8 cellular contexts compared by ENCODE assay signal in genomic region chr1:26695417-26696190, GRCh38. TPM values are rescaled to one million over a fixed set of nuclear protein-coding genes. Genes with fewer than 3 reads are reported as not detected.
DNase-seq lines count a peak whose midpoint lies in the region; ATAC-seq and TF ChIP-seq lines count a peak whose summit lies in the region.

Gene ARID1A (plus strand): TSS chr1:26696015. CDS start chr1:26696404, 389 bp downstream.

- H3K4me3 ChIP-seq in DOHH2 (ENCODE audit: low read length) (peak within 1 kb of the TSS; percentile 92), H7 (ENCODE audit: insufficient read depth, low read depth, low read length) (peak within 1 kb of the TSS; percentile 81), fibroblast of mammary gland (ENCODE audit: control insufficient read depth, low read depth, low read length) (peak within 1 kb of the TSS; percentile 67)

- no peaks in the 10 kb centered on the region for H3K27me3 Mint-ChIP-seq in naive thymus-derived CD8-positive, alpha-beta T cell
- no peaks in the 10 kb centered on the region for H3K27me3 Mint-ChIP-seq in stimulated activated memory B cell treated with anti-CD40 and anti-IgM and Interleukin-4, amounts not matched to agents 10 μg/mL and 1 μg/mL and 100 μg/mL, for 72 hours

- H3K27ac ChIP-seq in DOHH2 (ENCODE audit: low read depth, low read length), result peak within 1 kb of the TSS; percentile 92

- H3K4me2 ChIP-seq in DOHH2 (ENCODE audit: low read length), result peak within 1 kb of the TSS; percentile 94

- peaks cover 66% of the 10 kb centered on the region for H3K4me1 ChIP-seq in DOHH2 (ENCODE audit: control insufficient read depth, low read length)

- H3K9me3 ChIP-seq in DOHH2 (ENCODE audit: control insufficient read depth, insufficient read depth, low read length), result no peaks in the 10 kb centered on the region

- H4K20me1 ChIP-seq in DOHH2 (ENCODE audit: control insufficient read depth, insufficient read depth, low read depth, low read length), result peaks cover 24% of the 10 kb centered on the region

- peaks cover 0 to 5% (median 0%) of the 10 kb centered on the region in 3 donors for H3K36me3 Mint-ChIP-seq in naive thymus-derived CD8-positive, alpha-beta T cell
- H3K36me3 Mint-ChIP-seq in stimulated activated memory B cell treated with anti-CD40 and anti-IgM and Interleukin-4, amounts not matched to agents 10 μg/mL and 1 μg/mL and 100 μg/mL, for 72 hours, result peaks cover 7% of the 10 kb centered on the region

- peak; percentile 53 to 60 for ATAC-seq in naive thymus-derived CD8-positive, alpha-beta T cell
- peak; percentile 76 for ATAC-seq in stimulated activated memory B cell treated with anti-CD40 and anti-IgM and Interleukin-4, amounts not matched to agents 10 μg/mL and 1 μg/mL and 100 μg/mL, for 72 hours

- DNase-seq in H7, result peak; percentile 94
- DNase-seq in M059J (ENCODE audit: low read depth), result peak; percentile 96
- peak; percentile 84 to 91 for DNase-seq in SHP77 (lab: John Stamatoyannopoulos, UW)
- DNase-seq in activated T-helper 9 cell treated with anti-CD3 and anti-CD28 coated beads, Interleukin-2, amount 50 U/mL, for 16 hours (ENCODE audit: low read depth), result peak; percentile 93
- DNase-seq in fibroblast of mammary gland (ENCODE audit: low read depth), result peak; percentile 95
- DNase-seq in naive thymus-derived CD8-positive, alpha-beta T cell, result peak; percentile 90 to 99 (median 96)

- H3K36me3 ChIP-seq in DOHH2 (ENCODE audit: control insufficient read depth, low read length), result peaks cover 39% of the 10 kb centered on the region
- H3K36me3 ChIP-seq in H7 (replicated peaks; ENCODE audit: control insufficient read depth, insufficient read depth, low read length), result no peaks in the 10 kb centered on the region

- H3K4me3 Mint-ChIP-seq in naive thymus-derived CD8-positive, alpha-beta T cell, result peak within 1 kb of the TSS in 9 of 10 donors; percentile 86 to 98 (median 94)
- peak within 1 kb of the TSS; percentile 91 for H3K4me3 Mint-ChIP-seq in stimulated activated memory B cell treated with anti-CD40 and anti-IgM and Interleukin-4, amounts not matched to agents 10 μg/mL and 1 μg/mL and 100 μg/mL, for 72 hours

- no peaks in the 10 kb centered on the region for H3K27me3 ChIP-seq in DOHH2 (ENCODE audit: control insufficient read depth, low read length)
- no peaks in the 10 kb centered on the region for H3K27me3 ChIP-seq in H7 (ENCODE audit: control insufficient read depth, insufficient read depth, low read length)

- POLR2A ChIA-PET in naive thymus-derived CD8-positive, alpha-beta T cell (lab: Charles Lee), result interaction anchor here (0.5 to 12.3 kb wide), 11 partner anchors 8 to 1709 kb away, joined by 3 to 432 read pairs (median 7); partner anchors contain the start of gene PIGV

- no peak for TF ChIP-seq CTCF in DOHH2 (IDR thresholded peaks at IDR 0.05; ENCODE audit: low read depth, low read length, poor library complexity, severe bottlenecking)
- TF ChIP-seq CTCF in fibroblast of mammary gland (conservative IDR thresholded peaks at IDR 0.05; ENCODE audit: control insufficient read depth, insufficient read depth, low read depth, low read length), result no peak

- no peaks in the 10 kb centered on the region for H3K9me2 ChIP-seq in DOHH2 (replicated peaks; ENCODE audit: control insufficient read depth, low read length)

- H3F3A ChIP-seq in DOHH2 (ENCODE audit: control insufficient read depth, insufficient read depth), result peaks cover 25% of the 10 kb centered on the region

- peaks cover 14 to 34% (median 28%) of the 10 kb centered on the region in 4 donors for H3K4me1 Mint-ChIP-seq in naive thymus-derived CD8-positive, alpha-beta T cell
- H3K4me1 Mint-ChIP-seq in stimulated activated memory B cell treated with anti-CD40 and anti-IgM and Interleukin-4, amounts not matched to agents 10 μg/mL and 1 μg/mL and 100 μg/mL, for 72 hours, result peaks cover 33% of the 10 kb centered on the region

- peaks cover 65% of the 10 kb centered on the region for H3K79me2 ChIP-seq in DOHH2 (ENCODE audit: control insufficient read depth, low read length)

- no peaks in the 10 kb centered on the region for H3K9me3 Mint-ChIP-seq in naive thymus-derived CD8-positive, alpha-beta T cell
- H3K9me3 Mint-ChIP-seq in stimulated activated memory B cell treated with anti-CD40 and anti-IgM and Interleukin-4, amounts not matched to agents 10 μg/mL and 1 μg/mL and 100 μg/mL, for 72 hours, result no peaks in the 10 kb centered on the region

- peak within 1 kb of the TSS; percentile 76 to 98 (median 96) for H3K27ac Mint-ChIP-seq in naive thymus-derived CD8-positive, alpha-beta T cell
- H3K27ac Mint-ChIP-seq in stimulated activated memory B cell treated with anti-CD40 and anti-IgM and Interleukin-4, amounts not matched to agents 10 μg/mL and 1 μg/mL and 100 μg/mL, for 72 hours, result peak within 1 kb of the TSS; percentile 93

RNA-seq across cellular contexts. Expression of gene ARID1A, which starts in this region (rescaled TPM):
- total RNA-seq in H7 (2014; rRNA removed; shearing (Covaris generic)), result 45.5 and 59.5 TPM in 2 replicates
- total RNA-seq in M059J (2014; rRNA removed; shearing (Covaris generic)), result 18.1 and 26.2 TPM in 2 replicates
- total RNA-seq in naive thymus-derived CD8-positive, alpha-beta T cell, result 100 to 1,000 TPM; 123 TPM
- polyA plus RNA-seq in naive thymus-derived CD8-positive, alpha-beta T cell, result 10 to 100 TPM; 21.2 to 32.0 (median 28.9) TPM

Comparison
In these comparisons a context has a peak if more than half of its experiments do, and no peak if none do; other contexts are left out.
1. Peak in every context shown above with its lines: DNase-seq, ATAC-seq, H3K4me3 ChIP-seq and H3K27ac ChIP-seq.